Comparison of ENCODE assay signal across 11 cellular contexts in the genomic region with DNA sequence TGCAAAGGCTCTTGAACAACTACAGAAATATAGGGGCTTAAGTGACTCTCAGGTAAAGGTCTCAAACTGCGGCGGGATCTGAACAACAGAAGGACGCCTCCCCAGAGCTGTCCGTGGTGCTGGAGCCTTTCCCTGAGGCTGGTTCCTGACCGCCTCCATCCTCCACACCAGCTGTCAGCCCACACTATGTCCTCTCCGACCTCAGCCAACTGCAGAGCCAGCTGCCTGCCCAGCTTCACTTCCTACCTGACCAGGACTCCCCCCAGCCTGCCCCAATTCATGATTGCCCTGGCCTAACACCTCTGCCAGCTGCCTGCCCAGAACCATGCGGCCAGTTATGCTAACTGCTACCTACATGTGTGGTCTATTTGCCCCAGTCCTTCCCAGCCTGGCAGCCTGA.
DNase-seq lines count a peak whose midpoint lies in the region; ATAC-seq and TF ChIP-seq lines count a peak whose summit lies in the region.
"Had no signal": no experiment of that assay in that cellular context is flagged by ENCODE, and none has a peak within 500 bp of the region (broad histone marks: within the 10 kb centered on the region; RNA-seq: fewer than 3 reads in every experiment).

No MANE protein-coding gene starts in this region.

- H3K27me3 ChIP-seq in heart right ventricle = peaks cover 0 to 47% (median 19%) of the 10 kb centered on the region in 7 donors
- peaks cover 3% of the 10 kb centered on the region for H3K27me3 ChIP-seq in upper lobe of right lung

- no peak for ATAC-seq in heart right ventricle
- ATAC-seq in upper lobe of right lung = peak; percentile 40
- no peak for ATAC-seq in HG03097 (IDR thresholded peaks at IDR 0.05; ENCODE audit: low FRiP score, unreplicated experiment)
- ATAC-seq in GM21447 (IDR thresholded peaks at IDR 0.05; ENCODE audit: unreplicated experiment) = no peak
- ATAC-seq: activated naive CD4-positive, alpha-beta T cell treated with anti-CD3 and anti-CD28 coated beads, Interleukin-2, amount 50 U/mL, for 72 hours had no signal

- no peak for TF ChIP-seq CTCF in heart right ventricle (IDR thresholded peaks at IDR 0.05)
- TF ChIP-seq CTCF in RWPE1 (conservative IDR thresholded peaks at IDR 0.05; ENCODE audit: low read depth) = no peak
- no peak for TF ChIP-seq CTCF in fibroblast of the aortic adventitia (IDR thresholded peaks at IDR 0.05; ENCODE audit: insufficient read depth, low read length)
- TF ChIP-seq CTCF in upper lobe of right lung (IDR thresholded peaks at IDR 0.05) = no peak

- H3K4me3 ChIP-seq in heart right ventricle (no peak overlapping the region), fibroblast of the aortic adventitia (ENCODE audit: low read depth, low read length) (no peak overlapping the region), upper lobe of right lung (no peak overlapping the region)
- H3K4me3 ChIP-seq: SK-N-MC had no signal

- DNase-seq in heart right ventricle = peak; percentile 13 to 23
- no peak for DNase-seq in cardiac septum (ENCODE audit: low spot score)
- peak; percentile 49 for DNase-seq in RWPE1 (ENCODE audit: low spot score)
- DNase-seq in fibroblast of the aortic adventitia (ENCODE audit: low read depth) = peak; percentile 7
- no peak for DNase-seq in upper lobe of right lung
- DNase-seq in NCI-H748 treated with DMSO at 0.1 percent for 48 hours (lab: John Stamatoyannopoulos, UW) = no peak
- DNase-seq: C1 segment of cervical spinal cord had no signal

- H3K27ac ChIP-seq in heart right ventricle (no peak overlapping the region), RWPE1 (no peak overlapping the region), upper lobe of right lung (no peak overlapping the region)
- H3K27ac ChIP-seq: SK-N-MC had no signal

- H3K4me1 ChIP-seq in heart right ventricle = no peaks in the 10 kb centered on the region
- H3K4me1 ChIP-seq in upper lobe of right lung = no peaks in the 10 kb centered on the region

- CTCF ChIA-PET in RWPE1 (lab: Yijun Ruan, JAX) = no interaction called here

- H3K9me3 ChIP-seq in heart right ventricle = peaks cover 0 to 8% (median 0%) of the 10 kb centered on the region in 11 donors
- peaks cover 4% of the 10 kb centered on the region for H3K9me3 ChIP-seq in upper lobe of right lung

- 14 to 17% methylated on average over 7 of the region's 7 CpGs for WGBS in heart right ventricle, 2 donors

- POLR2A ChIA-PET in RWPE1 (lab: Yijun Ruan, JAX; ENCODE audit: low non-redundant PET) = no interaction called here

- intact Hi-C loops in heart right ventricle (cut with DNase I) (no loop called here), cardiac septum (cut with DNase I) (no loop called here), upper lobe of right lung (cut with DNase I) (no loop called here)

- H3K36me3 ChIP-seq in heart right ventricle (no peaks in the 10 kb centered on the region), upper lobe of right lung (no peaks in the 10 kb centered on the region)

Comparison
In these comparisons a context has a peak if more than half of its experiments do, and no peak if none do; other contexts are left out.
1. DNase-seq: peak in heart right ventricle (2 of 2), RWPE1 (single experiment) and fibroblast of the aortic adventitia (single experiment); none in cardiac septum (single experiment), upper lobe of right lung (single experiment) and NCI-H748 treated with DMSO at 0.1 percent for 48 hours (single experiment).